23 cellular contexts compared by ENCODE assay signal in genomic region chr16:53668869-53669268, GRCh38.
"Had no signal": no experiment of that assay in that cellular context is flagged by ENCODE, and none has a peak within 500 bp of the region (broad histone marks: within the 10 kb centered on the region; RNA-seq: fewer than 3 reads in every experiment).

No MANE protein-coding gene starts in this region.

- H3K4me3 ChIP-seq: cardiac muscle cell had no signal

- H3K27ac ChIP-seq: cardiac muscle cell, VCaP had no signal

- DNase-seq: activated CD4-positive, alpha-beta memory T cell treated with anti-CD3 and anti-CD28 coated beads for 36 hours; activated CD4-positive, alpha-beta T cell treated with anti-CD3 and anti-CD28 coated beads, Interleukin-2, amount 10 ng/mL, durations not matched to agents 7 days and 5 days; activated CD4-positive, CD25-positive, alpha-beta regulatory T cell; activated CD8-positive, alpha-beta memory T cell treated with anti-CD3 and anti-CD28 coated beads for 24 hours; activated effector memory CD4-positive, alpha-beta T cell treated with anti-CD3 and anti-CD28 coated beads, Interleukin-2, amount 50 U/mL, for 16 hours; activated naive CD4-positive, alpha-beta T cell treated with Interleukin-2 at 50 U/mL for 16 hours; activated naive CD8-positive, alpha-beta T cell treated with anti-CD3 and anti-CD28 coated beads, Interleukin-2, amount 50 U/mL, for 24 hours; activated T-cell treated with anti-CD3 and anti-CD28 coated beads, Interleukin-2, amount 50 U/mL, for 4 hours; amygdala; Kasumi-1; NCI-H1048; NCI-H1930; NCI-H2171; NCI-H2227 treated with DMSO at 0.1 percent for 48 hours; NCI-H510A; NCI-H526 treated with DMSO at 0.1 percent for 48 hours; NCI-H82; SIG-M5; T-cell; T1000 had no signal

- H3K27me3 ChIP-seq: cardiac muscle cell had no signal

- ATAC-seq: activated naive CD4-positive, alpha-beta T cell treated with anti-CD3 and anti-CD28 coated beads, Interleukin-2, amount 50 U/mL, for 72 hours; activated naive CD8-positive, alpha-beta T cell treated with anti-CD3 and anti-CD28 coated beads, Interleukin-2, amount 50 U/mL, for 24 hours; activated T-cell treated with anti-CD3 and anti-CD28 coated beads, Interleukin-2, amount 50 U/mL, for 4 hours; T-cell had no signal

- H3K36me3 ChIP-seq: cardiac muscle cell had no signal
